In genomic region chr13:98520674-98521449, GRCh38 we compare ENCODE assay signal across 17 cellular contexts. TPM values are rescaled to one million over a fixed set of nuclear protein-coding genes. Genes with fewer than 3 reads are reported as not detected.
DNase-seq lines count a peak whose midpoint lies in the region; ATAC-seq and TF ChIP-seq lines count a peak whose summit lies in the region.
"Had no signal": no experiment of that assay in that cellular context is flagged by ENCODE, and none has a peak within 500 bp of the region (broad histone marks: within the 10 kb centered on the region; RNA-seq: fewer than 3 reads in every experiment).

No MANE protein-coding gene starts in this region.

- H3K27me3 Mint-ChIP-seq in activated CD4-positive, alpha-beta memory T cell treated with anti-CD3 and anti-CD28 coated beads for 36 hours, result no peaks in the 10 kb centered on the region
- no peaks in the 10 kb centered on the region for H3K27me3 Mint-ChIP-seq in activated CD4-positive, alpha-beta memory T cell treated with anti-CD3 and anti-CD28 coated beads, Interleukin-2, amount 10 ng/mL, durations not matched to agents 7 days and 5 days
- H3K27me3 Mint-ChIP-seq in IgD-negative memory B cell (no peaks in the 10 kb centered on the region), progenitor cell of endocrine pancreas (no peaks in the 10 kb centered on the region)
- no peaks in the 10 kb centered on the region for H3K27me3 Mint-ChIP-seq in effector memory CD8-positive, alpha-beta T cell

- CTCF ChIA-PET in activated CD4-positive, alpha-beta memory T cell treated with anti-CD3 and anti-CD28 coated beads for 36 hours (lab: Charles Lee), result interaction anchor here (1.1 to 1.3 kb wide), 4 partner anchors 16 to 75 kb away, joined by 3 to 6 read pairs (median 3); no protein-coding TSS in a partner anchor
- CTCF ChIA-PET in activated CD4-positive, alpha-beta memory T cell treated with anti-CD3 and anti-CD28 coated beads, Interleukin-2, amount 10 ng/mL, durations not matched to agents 7 days and 5 days (lab: Charles Lee), result no interaction called here

- peaks cover 98% of the 10 kb centered on the region for H3K4me1 Mint-ChIP-seq in activated CD4-positive, alpha-beta memory T cell treated with anti-CD3 and anti-CD28 coated beads for 36 hours (ENCODE audit: low read depth)
- peaks cover 93% of the 10 kb centered on the region for H3K4me1 Mint-ChIP-seq in activated CD4-positive, alpha-beta memory T cell treated with anti-CD3 and anti-CD28 coated beads, Interleukin-2, amount 10 ng/mL, durations not matched to agents 7 days and 5 days
- H3K4me1 Mint-ChIP-seq in IgD-negative memory B cell, result peaks cover 70 to 81% (median 72%) of the 10 kb centered on the region in 3 donors
- peaks cover 68 to 77% of the 10 kb centered on the region in 2 donors for H3K4me1 Mint-ChIP-seq in effector memory CD8-positive, alpha-beta T cell (ENCODE audit: low read depth in 2 of 2)
- H3K4me1 Mint-ChIP-seq in progenitor cell of endocrine pancreas (ENCODE audit: low read depth), result peaks cover 44% of the 10 kb centered on the region

- peak overlapping the region; percentile 60 for H3K27ac Mint-ChIP-seq in activated CD4-positive, alpha-beta memory T cell treated with anti-CD3 and anti-CD28 coated beads for 36 hours
- H3K27ac Mint-ChIP-seq in activated CD4-positive, alpha-beta memory T cell treated with anti-CD3 and anti-CD28 coated beads, Interleukin-2, amount 10 ng/mL, durations not matched to agents 7 days and 5 days, result no peak overlapping the region
- H3K27ac Mint-ChIP-seq in IgD-negative memory B cell (peak overlapping the region; percentile 88 to 92 (median 91)), progenitor cell of endocrine pancreas (peak overlapping the region; percentile 53)
- peak overlapping the region; percentile 44 to 85 for H3K27ac Mint-ChIP-seq in effector memory CD8-positive, alpha-beta T cell

- peaks cover 18% of the 10 kb centered on the region for H3K36me3 Mint-ChIP-seq in activated CD4-positive, alpha-beta memory T cell treated with anti-CD3 and anti-CD28 coated beads for 36 hours
- peaks cover 28% of the 10 kb centered on the region for H3K36me3 Mint-ChIP-seq in activated CD4-positive, alpha-beta memory T cell treated with anti-CD3 and anti-CD28 coated beads, Interleukin-2, amount 10 ng/mL, durations not matched to agents 7 days and 5 days (ENCODE audit: low read depth)
- H3K36me3 Mint-ChIP-seq in IgD-negative memory B cell (peaks cover 2% of the 10 kb centered on the region), progenitor cell of endocrine pancreas (ENCODE audit: insufficient read depth) (peaks cover 10% of the 10 kb centered on the region)
- peaks cover 39% of the 10 kb centered on the region for H3K36me3 Mint-ChIP-seq in effector memory CD8-positive, alpha-beta T cell (ENCODE audit: insufficient read depth)

- H3K4me3 Mint-ChIP-seq in activated CD4-positive, alpha-beta memory T cell treated with anti-CD3 and anti-CD28 coated beads for 36 hours, result no peak overlapping the region
- no peak overlapping the region for H3K4me3 Mint-ChIP-seq in activated CD4-positive, alpha-beta memory T cell treated with anti-CD3 and anti-CD28 coated beads, Interleukin-2, amount 10 ng/mL, durations not matched to agents 7 days and 5 days
- H3K4me3 Mint-ChIP-seq in IgD-negative memory B cell (no peak overlapping the region), progenitor cell of endocrine pancreas (ENCODE audit: low read depth) (no peak overlapping the region)
- H3K4me3 Mint-ChIP-seq in effector memory CD8-positive, alpha-beta T cell, result peak overlapping the region in 1 of 2 donors; percentile 12
- H3K4me3 Mint-ChIP-seq: T-helper 2 cell treated with Interferon-gamma antibody and Interleukin-4, amounts not matched to agents 5 μg/mL and 100 μg/mL, for 36 hours had no signal

- POLR2A ChIA-PET in activated CD4-positive, alpha-beta memory T cell treated with anti-CD3 and anti-CD28 coated beads for 36 hours (lab: Charles Lee), result interaction anchor here (0.8 to 1.4 kb wide), 5 partner anchors 17 to 56 kb away, joined by 3 to 4 read pairs (median 3); no protein-coding TSS in a partner anchor
- POLR2A ChIA-PET in activated CD4-positive, alpha-beta memory T cell treated with anti-CD3 and anti-CD28 coated beads, Interleukin-2, amount 10 ng/mL, durations not matched to agents 7 days and 5 days (lab: Charles Lee), result interaction anchor here (0.6 to 2.1 kb wide), 5 partner anchors 8 to 15 kb away, joined by 3 to 9 read pairs (median 4); no protein-coding TSS in a partner anchor

- intact Hi-C loops in activated CD4-positive, alpha-beta memory T cell treated with anti-CD3 and anti-CD28 coated beads for 36 hours (cut with micrococcal nuclease), result no loop called here

- no peak for DNase-seq in activated CD4-positive, alpha-beta memory T cell treated with anti-CD3 and anti-CD28 coated beads for 36 hours
- DNase-seq in activated CD4-positive, alpha-beta memory T cell treated with anti-CD3 and anti-CD28 coated beads, Interleukin-2, amount 10 ng/mL, durations not matched to agents 7 days and 5 days, result no peak
- no peak for DNase-seq in effector memory CD8-positive, alpha-beta T cell
- no peak for DNase-seq in progenitor cell of endocrine pancreas (ENCODE audit: low spot score, unreplicated experiment)
- no peak for DNase-seq in cerebellar nuclear complex (lab: John Stamatoyannopoulos, UW)
- no peak for DNase-seq in D341Med (ENCODE audit: low spot score)
- DNase-seq in effector CD4-positive, alpha-beta T cell, result no peak
- DNase-seq: 8988T; DND-41; Karpas-422; NCI-H1105; NCI-H2107; NCI-H526; stimulated activated CD4-positive, alpha-beta T cell treated with anti-CD3 and anti-CD28 coated beads, Interleukin-12 subunit alpha, Interleukin-12 subunit beta, amount 100 ng/mL, for 4 hours had no signal

- no peaks in the 10 kb centered on the region for H3K9me3 Mint-ChIP-seq in activated CD4-positive, alpha-beta memory T cell treated with anti-CD3 and anti-CD28 coated beads for 36 hours
- no peaks in the 10 kb centered on the region for H3K9me3 Mint-ChIP-seq in activated CD4-positive, alpha-beta memory T cell treated with anti-CD3 and anti-CD28 coated beads, Interleukin-2, amount 10 ng/mL, durations not matched to agents 7 days and 5 days
- H3K9me3 Mint-ChIP-seq in IgD-negative memory B cell, result no peaks in the 10 kb centered on the region
- no peaks in the 10 kb centered on the region for H3K9me3 Mint-ChIP-seq in effector memory CD8-positive, alpha-beta T cell
- no peaks in the 10 kb centered on the region for H3K9me3 Mint-ChIP-seq in progenitor cell of endocrine pancreas (ENCODE audit: low read depth)
- H3K9me3 Mint-ChIP-seq: T-helper 2 cell treated with Interferon-gamma antibody and Interleukin-4, amounts not matched to agents 5 μg/mL and 100 μg/mL, for 36 hours had no signal

- ATAC-seq in effector memory CD8-positive, alpha-beta T cell (replicated peaks), result no peak
- ATAC-seq: HCT116 had no signal

- TF ChIP-seq CTCF in progenitor cell of endocrine pancreas (IDR thresholded peaks at IDR 0.05; ENCODE audit: unreplicated experiment), result no peak

RNA-seq across cellular contexts. Expression of gene STK24, which starts 56.0 kb away (rescaled TPM):
- total RNA-seq in activated CD4-positive, alpha-beta memory T cell treated with anti-CD3 and anti-CD28 coated beads for 36 hours, result 100 to 1,000 TPM; 176 to 178 TPM
- 100 to 1,000 TPM; 189 to 204 TPM for total RNA-seq in activated CD4-positive, alpha-beta memory T cell treated with anti-CD3 and anti-CD28 coated beads, Interleukin-2, amount 10 ng/mL, durations not matched to agents 7 days and 5 days
- polyA plus RNA-seq in IgD-negative memory B cell, result 22.9 TPM
- total RNA-seq in progenitor cell of endocrine pancreas, result 105 and 113 TPM in 2 replicates
